ENCODE assay signal across 25 cellular contexts in genomic region chr1:213287987-213288386, GRCh38.
DNase-seq lines count a peak whose midpoint lies in the region; ATAC-seq lines count a peak whose summit lies in the region.
"Had no signal": no experiment of that assay in that cellular context is flagged by ENCODE, and none has a peak within 500 bp of the region (broad histone marks: within the 10 kb centered on the region; RNA-seq: fewer than 3 reads in every experiment).

No MANE protein-coding gene starts in this region.

- H3K36me3 Mint-ChIP-seq in central memory CD8-positive, alpha-beta T cell (ENCODE audit: insufficient read depth) = no peaks in the 10 kb centered on the region
- no peaks in the 10 kb centered on the region for H3K36me3 Mint-ChIP-seq in activated CD8-positive, alpha-beta T cell treated with anti-CD3 and anti-CD28 coated beads, Interleukin-2, amount 10 ng/mL, durations not matched to agents 7 days and 5 days (ENCODE audit: low read depth)
- H3K36me3 Mint-ChIP-seq: CD14-positive monocyte had no signal

- no peak overlapping the region for H3K4me2 ChIP-seq in mesendoderm (ENCODE audit: low read length)
- H3K4me2 ChIP-seq: SK-N-SH had no signal

- no peaks in the 10 kb centered on the region for H3K27me3 ChIP-seq in mesendoderm (ENCODE audit: insufficient read depth, low read length, poor library complexity)
- H3K27me3 ChIP-seq: BE2C had no signal

- CTCF ChIA-PET in activated CD8-positive, alpha-beta T cell treated with anti-CD3 and anti-CD28 coated beads, Interleukin-2, amount 10 ng/mL, durations not matched to agents 7 days and 5 days (lab: Charles Lee) = no interaction called here

- POLR2A ChIA-PET in activated CD8-positive, alpha-beta T cell treated with anti-CD3 and anti-CD28 coated beads, Interleukin-2, amount 10 ng/mL, durations not matched to agents 7 days and 5 days (lab: Charles Lee) = no interaction called here

- H3K27me3 Mint-ChIP-seq in central memory CD8-positive, alpha-beta T cell = no peaks in the 10 kb centered on the region
- no peaks in the 10 kb centered on the region for H3K27me3 Mint-ChIP-seq in activated CD8-positive, alpha-beta T cell treated with anti-CD3 and anti-CD28 coated beads, Interleukin-2, amount 10 ng/mL, durations not matched to agents 7 days and 5 days (ENCODE audit: low read depth)

- no peaks in the 10 kb centered on the region for H3K36me3 ChIP-seq in mesendoderm (ENCODE audit: control insufficient read depth, insufficient read depth, low read length)
- H3K36me3 ChIP-seq: BE2C, HAP-1 had no signal

- H3K9me3 Mint-ChIP-seq in central memory CD8-positive, alpha-beta T cell = no peaks in the 10 kb centered on the region
- H3K9me3 Mint-ChIP-seq in activated CD8-positive, alpha-beta T cell treated with anti-CD3 and anti-CD28 coated beads, Interleukin-2, amount 10 ng/mL, durations not matched to agents 7 days and 5 days (ENCODE audit: insufficient read depth) = peaks cover 6% of the 10 kb centered on the region
- H3K9me3 Mint-ChIP-seq: T-helper 1 cell treated with Interleukin-12 subunit alpha and Interleukin-12 subunit beta and Interleukin-4 antibody, amounts not matched to agents 30 μg/mL and 1 μg/mL, for 36 hours had no signal

- H4K5ac ChIP-seq in mesendoderm (ENCODE audit: low read length) = no peak overlapping the region

- H3K56ac ChIP-seq in mesendoderm (ENCODE audit: low read length) = no peak overlapping the region

- H3K4ac ChIP-seq in mesendoderm (ENCODE audit: low read depth, low read length) = no peak overlapping the region

- no peaks in the 10 kb centered on the region for H3K79me2 ChIP-seq in mesendoderm (ENCODE audit: control insufficient read depth, insufficient read depth, low read length)

- H3K4me3 Mint-ChIP-seq in central memory CD8-positive, alpha-beta T cell = no peak overlapping the region
- H3K4me3 Mint-ChIP-seq in activated CD8-positive, alpha-beta T cell treated with anti-CD3 and anti-CD28 coated beads, Interleukin-2, amount 10 ng/mL, durations not matched to agents 7 days and 5 days = no peak overlapping the region
- H3K4me3 Mint-ChIP-seq: CD14-positive monocyte; T-helper 1 cell treated with Interleukin-12 subunit alpha and Interleukin-12 subunit beta and Interleukin-4 antibody, amounts not matched to agents 30 μg/mL and 1 μg/mL, for 36 hours had no signal

- no peak for ATAC-seq in central memory CD8-positive, alpha-beta T cell (replicated peaks; ENCODE audit: extremely low read depth, poor library complexity, severe bottlenecking)
- ATAC-seq in activated CD8-positive, alpha-beta T cell treated with anti-CD3 and anti-CD28 coated beads, Interleukin-2, amount 10 ng/mL, durations not matched to agents 7 days and 5 days = no peak
- ATAC-seq in HG03196 (IDR thresholded peaks at IDR 0.05; ENCODE audit: unreplicated experiment) = no peak

- no peak overlapping the region for H2AK5ac ChIP-seq in mesendoderm (ENCODE audit: low read length)

- H3K4me1 ChIP-seq in mesendoderm (ENCODE audit: control insufficient read depth, low read depth, low read length) = peaks cover 4% of the 10 kb centered on the region
- H3K4me1 ChIP-seq: BE2C had no signal

- no peaks in the 10 kb centered on the region for H3K4me1 Mint-ChIP-seq in central memory CD8-positive, alpha-beta T cell
- no peaks in the 10 kb centered on the region for H3K4me1 Mint-ChIP-seq in activated CD8-positive, alpha-beta T cell treated with anti-CD3 and anti-CD28 coated beads, Interleukin-2, amount 10 ng/mL, durations not matched to agents 7 days and 5 days (ENCODE audit: low read depth)
- H3K4me1 Mint-ChIP-seq: CD14-positive monocyte had no signal

- no peak overlapping the region for H4K8ac ChIP-seq in mesendoderm (ENCODE audit: low read depth, low read length)

- H3K18ac ChIP-seq in mesendoderm (ENCODE audit: low read length) = no peak overlapping the region

- DNase-seq in DMS53 treated with DMSO at 0.1 percent for 48 hours (lab: John Stamatoyannopoulos, UW; ENCODE audit: unreplicated experiment) (peak; percentile 56), NCI-H510A (lab: John Stamatoyannopoulos, UW) (peak; percentile 20), mesendoderm (peak; percentile 18), dermis blood vessel endothelial cell (no peak), substantia nigra (lab: John Stamatoyannopoulos, UW) (no peak)
- DNase-seq in central memory CD8-positive, alpha-beta T cell (ENCODE audit: low spot score in 2 of 2) = no peak
- DNase-seq in activated CD8-positive, alpha-beta T cell treated with anti-CD3 and anti-CD28 coated beads, Interleukin-2, amount 10 ng/mL, durations not matched to agents 7 days and 5 days = no peak
- DNase-seq: BE2C, DMS153, GM23248, KG1, NCI-H1048, NCI-H1417, NCI-H1694, NCI-H2029 treated with DMSO at 0.1 percent for 48 hours, NCI-H2227 treated with DMSO at 0.1 percent for 48 hours, NCI-H524, NCI-H774, SK-N-SH, SW 1271 had no signal

- H3K27ac ChIP-seq in mesendoderm (ENCODE audit: low read depth, low read length) (no peak overlapping the region), substantia nigra (ENCODE audit: low read depth, low read length, poor library complexity, severe bottlenecking) (no peak overlapping the region)
- H3K27ac ChIP-seq: GM23248, HL-60 had no signal

- no peak overlapping the region for H2BK5ac ChIP-seq in mesendoderm (ENCODE audit: low read length)

- H3K27ac Mint-ChIP-seq in central memory CD8-positive, alpha-beta T cell (ENCODE audit: low read depth) = peak overlapping the region; percentile 51
- H3K27ac Mint-ChIP-seq in activated CD8-positive, alpha-beta T cell treated with anti-CD3 and anti-CD28 coated beads, Interleukin-2, amount 10 ng/mL, durations not matched to agents 7 days and 5 days = no peak overlapping the region
- H3K27ac Mint-ChIP-seq: CD14-positive monocyte; T-helper 1 cell treated with Interleukin-12 subunit alpha and Interleukin-12 subunit beta and Interleukin-4 antibody, amounts not matched to agents 30 μg/mL and 1 μg/mL, for 36 hours had no signal

- H3K79me1 ChIP-seq in mesendoderm (ENCODE audit: low read length) = no peaks in the 10 kb centered on the region

- H2BK15ac ChIP-seq in mesendoderm (replicated peaks; ENCODE audit: low read depth) = no peak overlapping the region

- H3K23ac ChIP-seq in mesendoderm (ENCODE audit: low read length) = no peak overlapping the region

- no CpG with 5 or more reads among the region's 5 CpGs for WGBS in mesendoderm (ENCODE audit: extremely low coverage, insufficient coverage, low lambda C conversion rate)

- H3K4me3 ChIP-seq in mesendoderm (ENCODE audit: low read length) = no peak overlapping the region
- H3K4me3 ChIP-seq: GM23248, HAP-1 had no signal

- H3K9ac ChIP-seq in mesendoderm (ENCODE audit: low read length) = no peak overlapping the region
- H3K9ac ChIP-seq: GM23248, SK-N-SH had no signal

- no peak overlapping the region for H2BK120ac ChIP-seq in mesendoderm (ENCODE audit: low read depth, low read length)

Comparison
In these comparisons a context has a peak if more than half of its experiments do, and no peak if none do; other contexts are left out.
1. DNase-seq: peak in DMS53 treated with DMSO at 0.1 percent for 48 hours (single experiment), NCI-H510A (single experiment) and mesendoderm (single experiment); none in central memory CD8-positive, alpha-beta T cell (0 of 2), activated CD8-positive, alpha-beta T cell treated with anti-CD3 and anti-CD28 coated beads, Interleukin-2, amount 10 ng/mL, durations not matched to agents 7 days and 5 days (single experiment), dermis blood vessel endothelial cell (single experiment) and substantia nigra (0 of 49).